ENCODE assay signal across 20 cellular contexts in the genomic region with DNA sequence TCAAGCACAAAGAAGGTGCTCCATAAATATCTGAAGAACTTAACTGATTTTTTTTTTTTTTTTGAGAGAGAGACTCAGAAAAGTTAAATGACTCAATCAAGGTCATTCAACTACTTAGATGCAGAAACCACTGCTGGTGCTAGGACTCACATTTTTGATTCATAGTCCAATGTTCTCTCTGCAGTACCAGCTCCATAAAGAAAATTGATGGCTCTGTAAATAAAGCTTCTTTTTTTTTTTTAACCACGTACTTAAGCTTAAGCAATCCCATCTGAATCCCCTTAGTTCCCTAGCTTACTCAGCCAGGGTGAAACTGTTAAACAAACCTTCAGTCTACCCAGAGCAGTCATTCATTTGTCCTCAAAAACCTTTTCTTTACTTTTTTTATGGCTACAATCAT.
DNase-seq lines count a peak whose midpoint lies in the region; ATAC-seq, FAIRE-seq and TF ChIP-seq lines count a peak whose summit lies in the region.
"Had no signal": no experiment of that assay in that cellular context is flagged by ENCODE, and none has a peak within 500 bp of the region (broad histone marks: within the 10 kb centered on the region; RNA-seq: fewer than 3 reads in every experiment).

No MANE protein-coding gene starts in this region.

- H2AFZ ChIP-seq in keratinocyte (ENCODE audit: control insufficient read depth, low read length): no peak overlapping the region

- dilution Hi-C loops in keratinocyte (cut with MboI; ENCODE audit: extremely low pct_ligation_motif_present, low sequenced_read_pairs): no loop called here

- H3K4me1 ChIP-seq in keratinocyte (ENCODE audit: control insufficient read depth, extremely low read depth, insufficient read depth, low read length): peaks cover 42% of the 10 kb centered on the region
- H3K4me1 ChIP-seq: right atrium auricular region, upper lobe of right lung had no signal

- DNase-seq in AG09309 (ENCODE audit: low read depth): peak; percentile 95
- peak; percentile 73 for DNase-seq in HS-5 (ENCODE audit: low read depth)
- peak; percentile 94 for DNase-seq in astrocyte of the spinal cord (ENCODE audit: low read depth, low spot score)
- DNase-seq in keratinocyte (ENCODE audit: low read depth, low spot score): no peak
- DNase-seq in ecto neural progenitor cell (ENCODE audit: low spot score): no peak
- no peak for DNase-seq in NCI-H1105 (lab: John Stamatoyannopoulos, UW)
- no peak for DNase-seq in NCI-H1105 treated with DMSO at 0.1 percent for 48 hours (lab: John Stamatoyannopoulos, UW)
- DNase-seq: activated T-cell treated with anti-CD3 and anti-CD28 coated beads, Interleukin-2, amount 50 U/mL, for 4 hours; DMS79 treated with DMSO at 0.1 percent for 48 hours; lower lobe of right lung; NCI-H1436; stimulated activated CD4-positive, alpha-beta T cell treated with anti-CD3 and anti-CD28 coated beads, Interleukin-4, amount 100 ng/mL, for 1 hour; upper lobe of right lung had no signal

- H3K9ac ChIP-seq in keratinocyte (ENCODE audit: control insufficient read depth, extremely low read depth, insufficient read depth, low read length): no peak overlapping the region
- H3K9ac ChIP-seq: BLaER1 treated with 17β-estradiol and CSF1 and Interleukin-3, amounts not matched to agents 10 nM and 100 nM had no signal

- peak overlapping the region; percentile 79 for H3K4me2 ChIP-seq in keratinocyte (ENCODE audit: control insufficient read depth, extremely low read depth, insufficient read depth, low read depth, low read length)

- no peaks in the 10 kb centered on the region for H3K36me3 ChIP-seq in keratinocyte (ENCODE audit: control insufficient read depth in 2 of 2, extremely low read depth in 1 of 2, insufficient read depth in 2 of 2, low read length in 2 of 2)
- H3K36me3 ChIP-seq: lower lobe of right lung, right atrium auricular region, upper lobe of right lung had no signal

- ATAC-seq in GM18907 (IDR thresholded peaks at IDR 0.05; ENCODE audit: unreplicated experiment): no peak
- ATAC-seq: activated T-cell treated with anti-CD3 and anti-CD28 coated beads, Interleukin-2, amount 50 U/mL, for 4 hours; GM12878; K562; lower lobe of right lung; SK-N-SH treated with all-trans-retinoic acid at 6 μM for 48 hours; upper lobe of right lung had no signal

- H3K9me3 ChIP-seq in keratinocyte (ENCODE audit: control insufficient read depth, low read depth, low read length): no peaks in the 10 kb centered on the region
- H3K9me3 ChIP-seq: BLaER1 treated with 17β-estradiol and CSF1 and Interleukin-3, amounts not matched to agents 10 nM and 100 nM; lower lobe of right lung; right atrium auricular region; upper lobe of right lung had no signal

- FAIRE-seq in keratinocyte (lab: Jason Lieb, UNC): no peak
- FAIRE-seq: GM12878, K562, TTC549 had no signal

- H3K79me2 ChIP-seq in keratinocyte (ENCODE audit: control insufficient read depth, insufficient read depth, low read length): no peaks in the 10 kb centered on the region

- H3K27ac ChIP-seq in keratinocyte (ENCODE audit: control insufficient read depth, insufficient read depth, low read length): peak overlapping the region; percentile 85
- H3K27ac ChIP-seq: BLaER1 treated with 17β-estradiol and CSF1 and Interleukin-3, amounts not matched to agents 10 nM and 100 nM; lower lobe of right lung; right atrium auricular region; upper lobe of right lung had no signal

- TF ChIP-seq CTCF in AG09309 (IDR thresholded peaks at IDR 0.05; ENCODE audit: control insufficient read depth, insufficient read depth, low read depth, low read length, missing control alignments): no peak
- TF ChIP-seq CTCF in astrocyte of the spinal cord (IDR thresholded peaks at IDR 0.05; ENCODE audit: low read depth, low read length): no peak
- TF ChIP-seq CTCF in keratinocyte (optimal IDR thresholded peaks at IDR 0.05 in 1 of 3, IDR thresholded peaks at IDR 0.05 in 1 of 3, conservative IDR thresholded peaks at IDR 0.05 in 1 of 3; ENCODE audit: extremely low read depth in 1 of 3, insufficient read depth in 2 of 3, low read length in 3 of 3): no peak

- H3K27me3 ChIP-seq in keratinocyte (ENCODE audit: control insufficient read depth, extremely low read depth, insufficient read depth, low read length): no peaks in the 10 kb centered on the region
- H3K27me3 ChIP-seq: BLaER1 treated with 17β-estradiol and CSF1 and Interleukin-3, amounts not matched to agents 10 nM and 100 nM; right atrium auricular region; upper lobe of right lung had no signal

- H3K4me3 ChIP-seq in AG09309 (ENCODE audit: control insufficient read depth, low read depth, low read length) (no peak overlapping the region), astrocyte of the spinal cord (ENCODE audit: low read depth, low read length) (no peak overlapping the region), keratinocyte (ENCODE audit: control insufficient read depth in 2 of 3, extremely low read depth in 1 of 3, insufficient read depth in 2 of 3, low read depth in 1 of 3, low read length in 3 of 3) (no peak overlapping the region)
- H3K4me3 ChIP-seq: BLaER1 treated with 17β-estradiol and CSF1 and Interleukin-3, amounts not matched to agents 10 nM and 100 nM; GM12878; K562; lower lobe of right lung; right atrium auricular region; upper lobe of right lung had no signal

- H3K9me1 ChIP-seq in keratinocyte (ENCODE audit: control insufficient read depth, extremely low read depth, insufficient read depth, low read length): no peaks in the 10 kb centered on the region

- in situ Hi-C loops in astrocyte of the spinal cord (cut with HindIII; ENCODE audit: low sequenced_read_pairs): no loop called here

- no peaks in the 10 kb centered on the region for H4K20me1 ChIP-seq in keratinocyte (ENCODE audit: control insufficient read depth, extremely low read depth, insufficient read depth, low read length)

Comparison
In these comparisons a context has a peak if more than half of its experiments do, and no peak if none do; other contexts are left out.
1. DNase-seq: peak in AG09309 (single experiment), HS-5 (single experiment) and astrocyte of the spinal cord (single experiment); none in keratinocyte (single experiment), ecto neural progenitor cell (single experiment), NCI-H1105 (single experiment) and NCI-H1105 treated with DMSO at 0.1 percent for 48 hours (single experiment).